In the genomic region with DNA sequence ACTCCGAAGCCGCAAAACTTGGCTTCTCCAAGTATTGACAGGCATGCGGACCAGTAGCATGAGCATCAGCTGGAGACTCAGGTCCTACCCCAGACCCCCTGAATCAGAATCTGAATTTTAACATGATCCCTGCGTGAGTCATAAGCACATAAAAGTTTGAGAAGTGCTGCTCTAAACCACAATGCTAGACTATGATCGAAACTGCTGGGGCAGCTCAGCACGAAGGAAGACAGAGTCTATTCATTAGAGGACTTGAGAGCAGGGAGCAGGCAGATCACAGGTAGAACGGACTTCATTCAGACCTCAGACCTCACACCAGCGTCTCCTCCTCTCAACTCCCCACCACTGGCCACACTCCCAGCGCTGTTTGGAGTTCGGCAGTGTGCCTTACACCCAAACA, we compare ENCODE assay signal across 11 cellular contexts. TPM values are rescaled to one million over a fixed set of nuclear protein-coding genes. Genes with fewer than 3 reads are reported as not detected.
DNase-seq lines count a peak whose midpoint lies in the region; ATAC-seq and TF ChIP-seq lines count a peak whose summit lies in the region.
"Had no signal": no experiment of that assay in that cellular context is flagged by ENCODE, and none has a peak within 500 bp of the region (broad histone marks: within the 10 kb centered on the region; RNA-seq: fewer than 3 reads in every experiment).

No MANE protein-coding gene starts in this region.

- H3K36me3 Mint-ChIP-seq in activated naive CD4-positive, alpha-beta T cell treated with anti-CD3 and anti-CD28 coated beads, Interleukin-2, amount 50 U/mL, for 72 hours, result peaks cover 6 to 11% of the 10 kb centered on the region in 2 donors

- no peaks in the 10 kb centered on the region for H3K9me3 ChIP-seq in osteoblast (ENCODE audit: low read depth, low read length)
- no peaks in the 10 kb centered on the region for H3K9me3 ChIP-seq in left lung

- H3K27ac Mint-ChIP-seq in activated naive CD4-positive, alpha-beta T cell treated with anti-CD3 and anti-CD28 coated beads, Interleukin-2, amount 50 U/mL, for 72 hours, result peak overlapping the region; percentile 19 to 61
- H3K27ac Mint-ChIP-seq: nephron progenitor cell; stimulated activated naive B cell treated with anti-CD40 and anti-IgM and Interleukin-4, amounts not matched to agents 10 μg/mL and 1 μg/mL and 100 μg/mL, for 72 hours had no signal

- H3K4me3 ChIP-seq in osteoblast (ENCODE audit: insufficient read depth, low read length) (no peak overlapping the region), left lung (no peak overlapping the region)

- peak overlapping the region; percentile 34 for H3K4me2 ChIP-seq in osteoblast (ENCODE audit: insufficient read depth, low read length)

- ATAC-seq in HG03575 (IDR thresholded peaks at IDR 0.05; ENCODE audit: extremely low read depth, insufficient number of reproducible peaks, low FRiP score, unreplicated experiment) (peak; percentile 51), GM19455 (IDR thresholded peaks at IDR 0.05; ENCODE audit: unreplicated experiment) (no peak), left lung (no peak), HG02970 (IDR thresholded peaks at IDR 0.05; ENCODE audit: low FRiP score, unreplicated experiment) (no peak)
- ATAC-seq in activated naive CD4-positive, alpha-beta T cell treated with anti-CD3 and anti-CD28 coated beads, Interleukin-2, amount 50 U/mL, for 72 hours, result peak; percentile 87 to 95

- peak overlapping the region; percentile 17 for H2AFZ ChIP-seq in osteoblast (ENCODE audit: low read length)

- DNase-seq in GM13977 (ENCODE audit: low spot score), result peak; percentile 73
- peak in 1 of 2 donors; percentile 28 for DNase-seq in activated naive CD4-positive, alpha-beta T cell treated with anti-CD3 and anti-CD28 coated beads, Interleukin-2, amount 50 U/mL, for 72 hours (ENCODE audit: low spot score in 2 of 2)
- DNase-seq in osteoblast (ENCODE audit: insufficient read length, low spot score, missing footprints), result peak; percentile 94
- DNase-seq in left lung, result no peak
- no peak for DNase-seq in head of caudate nucleus
- DNase-seq: NCI-H2171 treated with DMSO at 0.1 percent for 48 hours; nephron progenitor cell; stimulated activated naive B cell treated with anti-CD40 and anti-IgM and Interleukin-4, amounts not matched to agents 10 μg/mL and 1 μg/mL and 100 μg/mL, for 72 hours had no signal

- H3K36me3 ChIP-seq in osteoblast (ENCODE audit: insufficient read depth, low read length) (peaks cover 27% of the 10 kb centered on the region), left lung (peaks cover 0 to 66% of the 10 kb centered on the region in 2 donors)

- H3K79me2 ChIP-seq in osteoblast (ENCODE audit: insufficient read depth, low read length), result peaks cover 14% of the 10 kb centered on the region

- in situ Hi-C loops in GM13977 (cut with MboI; ENCODE audit: low pct_unique_long_range_greater_than_20kb, low sequenced_read_pairs, unreplicated experiment), result no loop called here

- H3K27me3 ChIP-seq in osteoblast (ENCODE audit: insufficient read depth, low read length), result no peaks in the 10 kb centered on the region
- no peaks in the 10 kb centered on the region for H3K27me3 ChIP-seq in left lung

- intact Hi-C loops in left lung (cut with DNase I) (no loop called here), head of caudate nucleus (cut with DNase I) (no loop called here)

- H3K27ac ChIP-seq in osteoblast (ENCODE audit: low read depth, low read length) (peak overlapping the region; percentile 36), left lung (no peak overlapping the region)

- no peaks in the 10 kb centered on the region for H3K9me3 Mint-ChIP-seq in activated naive CD4-positive, alpha-beta T cell treated with anti-CD3 and anti-CD28 coated beads, Interleukin-2, amount 50 U/mL, for 72 hours
- H3K9me3 Mint-ChIP-seq: nephron progenitor cell; stimulated activated naive B cell treated with anti-CD40 and anti-IgM and Interleukin-4, amounts not matched to agents 10 μg/mL and 1 μg/mL and 100 μg/mL, for 72 hours had no signal

- H3K4me1 ChIP-seq in osteoblast (ENCODE audit: insufficient read depth, low read length) (peaks cover 30% of the 10 kb centered on the region), left lung (peaks cover 0 to 34% of the 10 kb centered on the region in 2 donors)

- H4K20me1 ChIP-seq in osteoblast (ENCODE audit: insufficient read depth, low read length), result peaks cover 19% of the 10 kb centered on the region

- TF ChIP-seq CTCF in GM13977 (IDR thresholded peaks at IDR 0.05; ENCODE audit: extremely low read depth, insufficient read depth, missing control alignments), result no peak
- no peak for TF ChIP-seq CTCF in osteoblast (IDR thresholded peaks at IDR 0.05; ENCODE audit: extremely low read depth, low read depth, low read length)
- TF ChIP-seq CTCF in left lung (IDR thresholded peaks at IDR 0.05), result no peak

RNA-seq across cellular contexts. Expression of a gene that starts 16.9 kb away (rescaled TPM):
- total RNA-seq in activated naive CD4-positive, alpha-beta T cell treated with anti-CD3 and anti-CD28 coated beads, Interleukin-2, amount 50 U/mL, for 72 hours, result 10 to 100 TPM; 26.2 to 39.7 TPM
- total RNA-seq in osteoblast, result 22.4 and 28.3 TPM in 2 replicates
- 10 to 100 TPM; 28.9 to 36.6 TPM for total RNA-seq in left lung

RNA-seq across cellular contexts. Expression of a gene that starts 46.0 kb away (rescaled TPM):
- total RNA-seq in activated naive CD4-positive, alpha-beta T cell treated with anti-CD3 and anti-CD28 coated beads, Interleukin-2, amount 50 U/mL, for 72 hours, result 10 to 100 TPM; 66.1 to 76.9 TPM
- total RNA-seq in osteoblast (30.4 and 35.8 TPM in 2 replicates), left lung (10 to 100 TPM; 24.1 to 32.2 TPM)

RNA-seq across cellular contexts. Expression of a gene that starts 53.5 kb away (rescaled TPM):
- under 1 TPM; 0.14 to 0.39 TPM for total RNA-seq in activated naive CD4-positive, alpha-beta T cell treated with anti-CD3 and anti-CD28 coated beads, Interleukin-2, amount 50 U/mL, for 72 hours
- 27.9 and 40.7 TPM in 2 replicates for total RNA-seq in osteoblast
- 10 to 100 TPM; 26.6 to 29.0 TPM for total RNA-seq in left lung

Comparison
In these comparisons a context has a peak if more than half of its experiments do, and no peak if none do; other contexts are left out.
1. DNase-seq: peak in GM13977 (single experiment) and osteoblast (single experiment); none in left lung (0 of 2) and head of caudate nucleus (0 of 42).
2. ATAC-seq: peak in HG03575 (single experiment) and activated naive CD4-positive, alpha-beta T cell treated with anti-CD3 and anti-CD28 coated beads, Interleukin-2, amount 50 U/mL, for 72 hours (2 of 2); none in GM19455 (single experiment), left lung (single experiment) and HG02970 (single experiment).
3. RNA of a gene that starts 53.5 kb away (total RNA-seq): 26.6 to 29.0 TPM in left lung and 27.9 to 40.7 TPM in osteoblast; 0.14 to 0.39 TPM in activated naive CD4-positive, alpha-beta T cell treated with anti-CD3 and anti-CD28 coated beads, Interleukin-2, amount 50 U/mL, for 72 hours; every median in the first group is over 10 times any median in the second.